In the genomic region with DNA sequence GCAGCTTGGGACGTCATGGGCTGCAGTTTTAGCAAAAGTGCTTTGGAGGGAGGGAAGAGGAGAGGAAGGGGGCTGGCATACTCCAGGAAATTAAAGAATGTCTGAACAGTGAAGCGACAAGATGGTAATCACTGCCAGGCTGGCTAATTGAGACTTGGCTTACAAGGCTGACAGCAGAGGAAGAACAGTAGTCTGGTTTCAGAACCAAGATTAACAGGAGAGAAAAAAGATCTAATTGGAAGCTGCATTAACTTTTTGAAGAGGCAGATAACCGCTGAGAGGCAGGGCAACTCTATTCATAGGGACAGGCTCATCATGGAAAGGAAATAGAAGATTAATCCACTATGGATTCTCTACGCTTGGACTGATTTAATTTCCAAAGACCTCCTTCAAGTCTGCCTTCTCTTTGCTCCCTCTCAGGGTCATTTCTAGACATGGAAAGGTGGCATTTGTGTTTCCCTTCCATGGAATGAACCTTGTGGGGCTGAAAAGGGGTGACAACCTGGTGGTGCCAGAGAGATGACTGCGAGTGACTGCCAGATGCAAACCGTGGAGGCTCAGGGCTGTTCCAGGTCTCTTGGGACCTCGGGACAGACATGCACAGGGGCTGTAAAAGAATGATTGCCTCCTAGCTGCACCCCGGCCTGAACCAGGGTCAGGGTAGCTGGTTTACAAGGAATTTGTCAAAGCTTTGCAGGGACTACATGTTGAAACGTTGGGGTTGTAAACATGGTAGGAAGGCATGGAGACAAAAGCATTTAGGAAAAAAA, we compare ENCODE assay signal across 19 cellular contexts.
"Had no signal": no experiment of that assay in that cellular context is flagged by ENCODE, and none has a peak within 500 bp of the region (broad histone marks: within the 10 kb centered on the region; RNA-seq: fewer than 3 reads in every experiment).

No MANE protein-coding gene starts in this region.

- H3K27me3 ChIP-seq: gastrocnemius medialis, heart left ventricle, tibial artery, uterus had no signal

- H3K36me3 Mint-ChIP-seq: mesothelial cell of epicardium; stimulated activated naive B cell treated with anti-CD40 and anti-IgM and Interleukin-4, amounts not matched to agents 10 μg/mL and 1 μg/mL and 100 μg/mL, for 72 hours had no signal

- H3K4me1 ChIP-seq: gastrocnemius medialis, heart left ventricle, parathyroid adenoma, tibial artery, uterus had no signal

- DNase-seq: activated B cell treated with CpG ODN at 0.5 μM for 24 hours; activated naive CD4-positive, alpha-beta T cell treated with anti-CD3 and anti-CD28 coated beads for 36 hours; activated naive CD8-positive, alpha-beta T cell treated with anti-CD3 and anti-CD28 coated beads, Interleukin-2, amount 50 U/mL, for 24 hours; activated T-cell treated with anti-CD3 and anti-CD28 coated beads for 4 hours; aorta; endodermal cell; erythroblast; gastrocnemius medialis; heart left ventricle; retina; stimulated activated CD4-positive, alpha-beta T cell treated with anti-CD3 and anti-CD28 coated beads, Interleukin-2, amount 100 ng/mL, for 48 hours; stimulated activated naive B cell treated with anti-CD40 and anti-IgM and Interleukin-4, amounts not matched to agents 10 μg/mL and 1 μg/mL and 100 μg/mL, for 72 hours; tibial artery; uterus had no signal

- H3K27ac ChIP-seq: gastrocnemius medialis, heart left ventricle, parathyroid adenoma, tibial artery, uterus had no signal

- H3K36me3 ChIP-seq: gastrocnemius medialis, heart left ventricle, tibial artery, uterus had no signal

- H3K9ac ChIP-seq: parathyroid adenoma had no signal

- H3K9me3 ChIP-seq: gastrocnemius medialis, heart left ventricle, tibial artery, uterus had no signal

- H3K4me3 Mint-ChIP-seq: activated naive CD4-positive, alpha-beta T cell treated with anti-CD3 and anti-CD28 coated beads for 36 hours; endodermal cell; mesothelial cell of epicardium; neural crest cell; stimulated activated naive B cell treated with anti-CD40 and anti-IgM and Interleukin-4, amounts not matched to agents 10 μg/mL and 1 μg/mL and 100 μg/mL, for 72 hours had no signal

- H2AFZ ChIP-seq: parathyroid adenoma had no signal

- H3K4me3 ChIP-seq: gastrocnemius medialis, heart left ventricle, tibial artery, uterus had no signal

- H3K9me3 Mint-ChIP-seq: activated B cell treated with CpG ODN at 0.5 μM for 24 hours; activated CD4-positive, alpha-beta T cell treated with anti-CD3 and anti-CD28 coated beads, Interleukin-2, amount 10 ng/mL, durations not matched to agents 24 days and 14 days; activated naive CD4-positive, alpha-beta T cell treated with anti-CD3 and anti-CD28 coated beads for 36 hours; activated naive CD8-positive, alpha-beta T cell treated with anti-CD3 and anti-CD28 coated beads, Interleukin-2, amount 50 U/mL, for 24 hours; endodermal cell; mesothelial cell of epicardium; neural crest cell; stimulated activated naive B cell treated with anti-CD40 and anti-IgM and Interleukin-4, amounts not matched to agents 10 μg/mL and 1 μg/mL and 100 μg/mL, for 72 hours; T-helper 2 cell treated with Interferon-gamma antibody and Interleukin-4, amounts not matched to agents 5 μg/mL and 100 μg/mL, for 36 hours had no signal

- H3K4me1 Mint-ChIP-seq: activated naive CD8-positive, alpha-beta T cell treated with anti-CD3 and anti-CD28 coated beads, Interleukin-2, amount 50 U/mL, for 24 hours; neural crest cell; stimulated activated naive B cell treated with anti-CD40 and anti-IgM and Interleukin-4, amounts not matched to agents 10 μg/mL and 1 μg/mL and 100 μg/mL, for 72 hours had no signal

- H3K27ac Mint-ChIP-seq: activated B cell treated with CpG ODN at 0.5 μM for 24 hours; activated CD4-positive, alpha-beta T cell treated with anti-CD3 and anti-CD28 coated beads, Interleukin-2, amount 10 ng/mL, durations not matched to agents 24 days and 14 days; activated naive CD4-positive, alpha-beta T cell treated with anti-CD3 and anti-CD28 coated beads for 36 hours; activated naive CD8-positive, alpha-beta T cell treated with anti-CD3 and anti-CD28 coated beads, Interleukin-2, amount 50 U/mL, for 24 hours; endodermal cell; mesothelial cell of epicardium; stimulated activated naive B cell treated with anti-CD40 and anti-IgM and Interleukin-4, amounts not matched to agents 10 μg/mL and 1 μg/mL and 100 μg/mL, for 72 hours; T-helper 2 cell treated with Interferon-gamma antibody and Interleukin-4, amounts not matched to agents 5 μg/mL and 100 μg/mL, for 36 hours had no signal
